Comparison of ENCODE assay signal across 1 cellular context in the genomic region with DNA sequence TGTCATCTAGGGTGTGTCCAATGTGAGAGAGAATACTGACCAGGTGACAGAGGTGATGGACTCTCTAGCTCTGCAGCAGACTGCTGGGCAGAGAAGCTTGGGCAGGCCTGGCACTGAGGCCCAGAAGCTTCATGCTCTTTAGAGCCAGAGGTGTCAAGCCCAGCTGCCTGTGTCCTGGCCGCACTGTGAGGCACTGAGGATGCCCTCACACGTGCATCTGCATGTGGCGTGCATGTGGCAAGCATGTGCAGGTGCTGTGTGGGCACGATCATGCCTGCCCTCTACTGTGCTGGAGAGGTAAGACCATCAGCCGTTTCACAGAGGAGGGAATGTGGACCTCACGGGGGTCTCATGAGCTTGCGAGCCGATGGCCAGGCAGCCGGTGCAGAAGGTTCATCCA.
TF ChIP-seq lines count a peak whose summit lies in the region.

No MANE protein-coding gene starts in this region.

TF ChIP-seq in HepG2, 621 proteins besides CTCF, POLR2A, EP300 and RAD21 (continued from another document):
- TF ChIP-seq, protein P1, sequence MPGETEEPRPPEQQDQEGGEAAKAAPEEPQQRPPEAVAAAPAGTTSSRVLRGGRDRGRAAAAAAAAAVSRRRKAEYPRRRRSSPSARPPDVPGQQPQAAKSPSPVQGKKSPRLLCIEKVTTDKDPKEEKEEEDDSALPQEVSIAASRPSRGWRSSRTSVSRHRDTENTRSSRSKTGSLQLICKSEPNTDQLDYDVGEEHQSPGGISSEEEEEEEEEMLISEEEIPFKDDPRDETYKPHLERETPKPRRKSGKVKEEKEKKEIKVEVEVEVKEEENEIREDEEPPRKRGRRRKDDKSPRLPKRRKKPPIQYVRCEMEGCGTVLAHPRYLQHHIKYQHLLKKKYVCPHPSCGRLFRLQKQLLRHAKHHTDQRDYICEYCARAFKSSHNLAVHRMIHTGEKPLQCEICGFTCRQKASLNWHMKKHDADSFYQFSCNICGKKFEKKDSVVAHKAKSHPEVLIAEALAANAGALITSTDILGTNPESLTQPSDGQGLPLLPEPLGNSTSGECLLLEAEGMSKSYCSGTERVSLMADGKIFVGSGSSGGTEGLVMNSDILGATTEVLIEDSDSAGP (CRISPR knock-in tag; IDR thresholded peaks at IDR 0.05; ENCODE audit: borderline replicate concordance) = 0 out of 2 replicates have a peak, but pooled peaks have one; percentile 27
- TF ChIP-seq, protein P2, sequence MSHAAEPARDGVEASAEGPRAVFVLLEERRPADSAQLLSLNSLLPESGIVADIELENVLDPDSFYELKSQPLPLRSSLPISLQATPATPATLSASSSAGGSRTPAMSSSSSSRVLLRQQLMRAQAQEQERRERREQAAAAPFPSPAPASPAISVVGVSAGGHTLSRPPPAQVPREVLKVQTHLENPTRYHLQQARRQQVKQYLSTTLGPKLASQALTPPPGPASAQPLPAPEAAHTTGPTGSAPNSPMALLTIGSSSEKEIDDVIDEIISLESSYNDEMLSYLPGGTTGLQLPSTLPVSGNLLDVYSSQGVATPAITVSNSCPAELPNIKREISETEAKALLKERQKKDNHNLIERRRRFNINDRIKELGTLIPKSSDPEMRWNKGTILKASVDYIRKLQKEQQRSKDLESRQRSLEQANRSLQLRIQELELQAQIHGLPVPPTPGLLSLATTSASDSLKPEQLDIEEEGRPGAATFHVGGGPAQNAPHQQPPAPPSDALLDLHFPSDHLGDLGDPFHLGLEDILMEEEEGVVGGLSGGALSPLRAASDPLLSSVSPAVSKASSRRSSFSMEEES (CRISPR knock-in tag; IDR thresholded peaks at IDR 0.05) = 0 out of 2 replicates have a peak, but pooled peaks have one; percentile 36
- no peak for TF ChIP-seq MTF1 (CRISPR knock-in tag; IDR thresholded peaks at IDR 0.05)
- TF ChIP-seq, protein P3, sequence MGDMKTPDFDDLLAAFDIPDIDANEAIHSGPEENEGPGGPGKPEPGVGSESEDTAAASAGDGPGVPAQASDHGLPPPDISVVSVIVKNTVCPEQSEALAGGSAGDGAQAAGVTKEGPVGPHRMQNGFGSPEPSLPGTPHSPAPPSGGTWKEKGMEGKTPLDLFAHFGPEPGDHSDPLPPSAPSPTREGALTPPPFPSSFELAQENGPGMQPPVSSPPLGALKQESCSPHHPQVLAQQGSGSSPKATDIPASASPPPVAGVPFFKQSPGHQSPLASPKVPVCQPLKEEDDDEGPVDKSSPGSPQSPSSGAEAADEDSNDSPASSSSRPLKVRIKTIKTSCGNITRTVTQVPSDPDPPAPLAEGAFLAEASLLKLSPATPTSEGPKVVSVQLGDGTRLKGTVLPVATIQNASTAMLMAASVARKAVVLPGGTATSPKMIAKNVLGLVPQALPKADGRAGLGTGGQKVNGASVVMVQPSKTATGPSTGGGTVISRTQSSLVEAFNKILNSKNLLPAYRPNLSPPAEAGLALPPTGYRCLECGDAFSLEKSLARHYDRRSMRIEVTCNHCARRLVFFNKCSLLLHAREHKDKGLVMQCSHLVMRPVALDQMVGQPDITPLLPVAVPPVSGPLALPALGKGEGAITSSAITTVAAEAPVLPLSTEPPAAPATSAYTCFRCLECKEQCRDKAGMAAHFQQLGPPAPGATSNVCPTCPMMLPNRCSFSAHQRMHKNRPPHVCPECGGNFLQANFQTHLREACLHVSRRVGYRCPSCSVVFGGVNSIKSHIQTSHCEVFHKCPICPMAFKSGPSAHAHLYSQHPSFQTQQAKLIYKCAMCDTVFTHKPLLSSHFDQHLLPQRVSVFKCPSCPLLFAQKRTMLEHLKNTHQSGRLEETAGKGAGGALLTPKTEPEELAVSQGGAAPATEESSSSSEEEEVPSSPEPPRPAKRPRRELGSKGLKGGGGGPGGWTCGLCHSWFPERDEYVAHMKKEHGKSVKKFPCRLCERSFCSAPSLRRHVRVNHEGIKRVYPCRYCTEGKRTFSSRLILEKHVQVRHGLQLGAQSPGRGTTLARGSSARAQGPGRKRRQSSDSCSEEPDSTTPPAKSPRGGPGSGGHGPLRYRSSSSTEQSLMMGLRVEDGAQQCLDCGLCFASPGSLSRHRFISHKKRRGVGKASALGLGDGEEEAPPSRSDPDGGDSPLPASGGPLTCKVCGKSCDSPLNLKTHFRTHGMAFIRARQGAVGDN (CRISPR knock-in tag; IDR thresholded peaks at IDR 0.05) = peak; percentile 90
